ENCODE assay signal across 1 cellular context in genomic region chr3:196517919-196518318, GRCh38.
TF ChIP-seq lines count a peak whose summit lies in the region.

No MANE protein-coding gene starts in this region.

TF ChIP-seq in HepG2, 621 proteins besides CTCF, POLR2A, EP300 and RAD21:
- peak; percentile 75 for TF ChIP-seq SRF (IDR thresholded peaks at IDR 0.05; ENCODE audit: low read depth, low read length)
- no peak for TF ChIP-seq ZFX (CRISPR knock-in tag; IDR thresholded peaks at IDR 0.05; ENCODE audit: low read depth)
